ENCODE assay signal across 27 cellular contexts in the genomic region with DNA sequence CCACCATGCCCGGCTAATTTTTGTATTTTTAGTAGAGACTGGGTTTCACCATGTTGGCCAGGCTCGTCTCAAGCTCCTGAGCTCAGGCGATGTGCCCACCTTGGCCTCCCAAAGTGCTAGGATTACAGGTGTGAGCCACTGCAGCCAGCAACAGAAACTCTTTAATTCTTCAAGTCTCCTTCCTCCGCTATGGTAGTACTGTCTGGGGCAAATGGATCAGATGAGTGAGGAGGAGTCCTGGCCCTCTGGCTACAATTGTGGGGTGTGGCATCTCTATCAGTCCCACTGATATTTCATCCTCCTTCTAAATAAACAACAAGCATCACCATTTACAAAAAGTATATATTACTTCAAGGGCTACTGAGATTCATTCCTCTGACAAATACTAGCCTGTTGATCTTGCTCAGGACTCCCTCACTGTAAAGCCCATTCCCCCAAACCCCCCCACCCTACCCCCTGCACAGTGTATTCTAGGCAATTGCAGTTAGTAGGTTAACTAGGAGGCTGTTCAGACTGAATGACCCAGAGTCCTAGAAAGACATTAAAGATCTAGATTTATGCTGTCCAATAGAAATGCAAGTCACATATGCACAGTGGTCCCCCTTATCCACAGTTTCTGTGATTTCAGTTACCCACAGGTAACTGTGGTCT.
"Had no signal": no experiment of that assay in that cellular context is flagged by ENCODE, and none has a peak within 500 bp of the region (broad histone marks: within the 10 kb centered on the region; RNA-seq: fewer than 3 reads in every experiment).

No MANE protein-coding gene starts in this region.

- H3K27ac Mint-ChIP-seq: dendritic cell treated with granulocyte-macrophage colony-stimulating factor and Interleukin-4, amounts not matched to agents 40 ng/mL and 50 ng/mL, for 4 days; effector memory CD8-positive, alpha-beta T cell; naive B cell; progenitor cell of endocrine pancreas; stimulated activated effector memory CD8-positive, alpha-beta T cell treated with anti-CD3 and anti-CD28 coated beads, Interleukin-12 subunit alpha, Interleukin-12 subunit beta, amount 100 ng/mL, for 72 hours had no signal

- H3K9me3 Mint-ChIP-seq: dendritic cell treated with granulocyte-macrophage colony-stimulating factor and Interleukin-4, amounts not matched to agents 40 ng/mL and 50 ng/mL, for 4 days; effector memory CD8-positive, alpha-beta T cell; immature natural killer cell; nephron; stimulated activated effector memory CD8-positive, alpha-beta T cell treated with anti-CD3 and anti-CD28 coated beads, Interleukin-12 subunit alpha, Interleukin-12 subunit beta, amount 100 ng/mL, for 72 hours had no signal

- H3K27ac ChIP-seq: epithelial cell of prostate, esophagus muscularis mucosa, gastroesophageal sphincter, left ventricle myocardium inferior, pancreas, suprapubic skin, thyroid gland, upper lobe of left lung, uterus had no signal

- H3K4me3 Mint-ChIP-seq: dendritic cell treated with granulocyte-macrophage colony-stimulating factor and Interleukin-4, amounts not matched to agents 40 ng/mL and 50 ng/mL, for 4 days; effector memory CD8-positive, alpha-beta T cell; immature natural killer cell; naive B cell; nephron; stimulated activated effector memory CD8-positive, alpha-beta T cell treated with anti-CD3 and anti-CD28 coated beads, Interleukin-12 subunit alpha, Interleukin-12 subunit beta, amount 100 ng/mL, for 72 hours had no signal

- FAIRE-seq: kidney, pancreas, small intestine had no signal

- H3K27me3 ChIP-seq: esophagus muscularis mucosa, gastroesophageal sphincter, pancreas, thyroid gland, upper lobe of left lung, uterus had no signal

- H3K36me3 ChIP-seq: esophagus muscularis mucosa, gastroesophageal sphincter, left ventricle myocardium inferior, pancreas, suprapubic skin, thyroid gland, upper lobe of left lung, uterus had no signal

- H3K4me3 ChIP-seq: esophagus muscularis mucosa, gastroesophageal sphincter, left ventricle myocardium inferior, lung, pancreas, suprapubic skin, thyroid gland, upper lobe of left lung, uterus had no signal

- ATAC-seq: effector memory CD8-positive, alpha-beta T cell; gastroesophageal sphincter; pancreas; stimulated activated effector memory CD8-positive, alpha-beta T cell treated with anti-CD3 and anti-CD28 coated beads, Interleukin-12 subunit alpha, Interleukin-12 subunit beta, amount 100 ng/mL, for 72 hours; stimulated activated naive CD8-positive, alpha-beta T cell treated with anti-CD3 and anti-CD28 coated beads, Interleukin-15, Interleukin-2, amounts not matched to agents 100 U/mL and 50 U/mL, for 24 hours had no signal

- DNase-seq: effector memory CD8-positive, alpha-beta T cell; glutamatergic neuron; immature natural killer cell; kidney; left cardiac atrium; left ventricle myocardium inferior; mesendoderm; naive B cell; occipital lobe; pancreas; right cardiac atrium; small intestine; stimulated activated CD4-positive, alpha-beta T cell treated with anti-CD3 and anti-CD28 coated beads, Interleukin-2, amount 100 ng/mL, for 48 hours; stimulated activated CD8-positive, alpha-beta memory T cell treated with anti-CD3 and anti-CD28 coated beads, Interleukin-4, amount 100 ng/mL, for 48 hours; stimulated activated naive CD8-positive, alpha-beta T cell treated with anti-CD3 and anti-CD28 coated beads, Interleukin-15, Interleukin-2, amounts not matched to agents 100 U/mL and 50 U/mL, for 24 hours; thyroid gland; upper lobe of left lung; uterus had no signal

- H3K4me1 ChIP-seq: pancreas, suprapubic skin, thyroid gland, upper lobe of left lung, uterus had no signal

- H3K4me1 Mint-ChIP-seq: immature natural killer cell; stimulated activated effector memory CD8-positive, alpha-beta T cell treated with anti-CD3 and anti-CD28 coated beads, Interleukin-12 subunit alpha, Interleukin-12 subunit beta, amount 100 ng/mL, for 72 hours had no signal

- H3K36me3 Mint-ChIP-seq: immature natural killer cell; naive B cell; stimulated activated effector memory CD8-positive, alpha-beta T cell treated with anti-CD3 and anti-CD28 coated beads, Interleukin-12 subunit alpha, Interleukin-12 subunit beta, amount 100 ng/mL, for 72 hours had no signal

- H3K9me3 ChIP-seq: esophagus muscularis mucosa, gastroesophageal sphincter, left ventricle myocardium inferior, pancreas, suprapubic skin, thyroid gland, upper lobe of left lung, uterus had no signal
